In the genomic region with DNA sequence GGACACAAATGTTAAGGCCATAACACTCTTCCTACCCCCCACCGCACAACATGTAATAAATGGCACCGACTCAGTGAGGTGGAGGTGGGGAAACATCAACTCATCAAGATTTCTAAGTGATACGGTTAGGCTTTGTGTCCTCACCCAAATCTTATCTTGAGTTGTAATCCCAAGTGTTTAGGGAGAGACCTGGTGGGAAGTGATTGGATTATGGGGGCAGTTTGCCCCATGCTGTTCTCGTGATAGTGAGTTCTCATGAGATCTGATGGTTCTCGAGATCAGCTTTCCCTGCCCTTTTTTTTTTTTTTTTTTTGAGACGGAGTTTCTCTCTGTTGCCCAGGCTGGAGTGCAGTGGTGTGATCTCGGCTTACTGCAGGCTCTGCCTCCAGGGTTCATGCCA, we compare ENCODE assay signal across 29 cellular contexts. TPM values are rescaled to one million over a fixed set of nuclear protein-coding genes. Genes with fewer than 3 reads are reported as not detected.
"Had no signal": no experiment of that assay in that cellular context is flagged by ENCODE, and none has a peak within 500 bp of the region (broad histone marks: within the 10 kb centered on the region; RNA-seq: fewer than 3 reads in every experiment).

No MANE protein-coding gene starts in this region.

- H3K4me3 ChIP-seq: ascending aorta, breast epithelium, cardiac muscle cell, coronary artery, dorsolateral prefrontal cortex, esophagus muscularis mucosa, gastrocnemius medialis, heart left ventricle had no signal

- DNase-seq: activated CD4-positive, alpha-beta memory T cell treated with anti-CD3 and anti-CD28 coated beads, Interleukin-2, amount 10 ng/mL, durations not matched to agents 7 days and 5 days; activated CD4-positive, alpha-beta T cell treated with anti-CD3 and anti-CD28 coated beads for 1 hour; activated CD4-positive, alpha-beta T cell treated with anti-CD3 and anti-CD28 coated beads for 4 hours; activated CD4-positive, alpha-beta T cell treated with anti-CD3 and anti-CD28 coated beads, Interleukin-2, amount 10 ng/mL, durations not matched to agents 7 days and 5 days; activated CD4-positive, alpha-beta T cell treated with anti-CD3 and anti-CD28 coated beads, Interleukin-2, amount 50 U/mL, for 4 hours; activated CD4-positive, CD25-positive, alpha-beta regulatory T cell; activated CD8-positive, alpha-beta memory T cell treated with anti-CD3 and anti-CD28 coated beads, Interleukin-2, amount 50 U/mL, for 48 hours; activated gamma-delta T cell; activated naive CD4-positive, alpha-beta T cell; activated naive CD4-positive, alpha-beta T cell treated with anti-CD3 and anti-CD28 coated beads, Interleukin-2, amount 10 ng/mL, durations not matched to agents 7 days and 5 days; activated naive CD8-positive, alpha-beta T cell treated with anti-CD3 and anti-CD28 coated beads, Interleukin-2, amount 10 ng/mL, durations not matched to agents 7 days and 5 days; activated T-cell treated with anti-CD3 and anti-CD28 coated beads for 4 hours; activated T-cell treated with anti-CD3 and anti-CD28 coated beads, Interleukin-2, amount 50 U/mL, for 24 hours; activated T-cell treated with anti-CD3 and anti-CD28 coated beads, Interleukin-2, amount 50 U/mL, for 72 hours; central memory CD4-positive, alpha-beta T cell; cerebellar nuclear complex; dorsolateral prefrontal cortex; effector memory CD4-positive, alpha-beta T cell; erythroblast; foreskin keratinocyte; gastrocnemius medialis; glutamatergic neuron; T-helper 2 cell had no signal

- H3K36me3 ChIP-seq: ascending aorta, breast epithelium, cardiac muscle cell, esophagus muscularis mucosa, gastrocnemius medialis, heart left ventricle had no signal

- H3K9me3 ChIP-seq: ascending aorta, breast epithelium, esophagus muscularis mucosa, gastrocnemius medialis, heart left ventricle had no signal

- H3K27ac ChIP-seq: ascending aorta, breast epithelium, cardiac muscle cell, coronary artery, dorsolateral prefrontal cortex, esophagus muscularis mucosa, foreskin keratinocyte, gastrocnemius medialis, heart left ventricle had no signal

- H3K4me1 ChIP-seq: ascending aorta, breast epithelium, esophagus muscularis mucosa, foreskin keratinocyte, gastrocnemius medialis, heart left ventricle had no signal

- H3K27me3 ChIP-seq: ascending aorta, breast epithelium, dorsolateral prefrontal cortex, esophagus muscularis mucosa, foreskin keratinocyte, gastrocnemius medialis, heart left ventricle had no signal

RNA-seq across cellular contexts. Expression of gene ACTL8, which starts 51.0 kb away (rescaled TPM):
- total RNA-seq: activated CD4-positive, alpha-beta memory T cell treated with anti-CD3 and anti-CD28 coated beads, Interleukin-2, amount 10 ng/mL, durations not matched to agents 7 days and 5 days; activated CD4-positive, alpha-beta T cell treated with anti-CD3 and anti-CD28 coated beads, Interleukin-2, amount 10 ng/mL, durations not matched to agents 7 days and 5 days; activated naive CD8-positive, alpha-beta T cell treated with anti-CD3 and anti-CD28 coated beads, Interleukin-2, amount 10 ng/mL, durations not matched to agents 7 days and 5 days; activated T-cell treated with anti-CD3 and anti-CD28 coated beads, Interleukin-2, amount 50 U/mL, for 72 hours; ascending aorta; breast epithelium; cardiac muscle cell; esophagus muscularis mucosa; foreskin keratinocyte; gastrocnemius medialis; heart left ventricle had no signal
- polyA plus RNA-seq: cardiac muscle cell, foreskin keratinocyte, heart left ventricle had no signal
